Comparison of ENCODE assay signal across 15 cellular contexts in the genomic region with DNA sequence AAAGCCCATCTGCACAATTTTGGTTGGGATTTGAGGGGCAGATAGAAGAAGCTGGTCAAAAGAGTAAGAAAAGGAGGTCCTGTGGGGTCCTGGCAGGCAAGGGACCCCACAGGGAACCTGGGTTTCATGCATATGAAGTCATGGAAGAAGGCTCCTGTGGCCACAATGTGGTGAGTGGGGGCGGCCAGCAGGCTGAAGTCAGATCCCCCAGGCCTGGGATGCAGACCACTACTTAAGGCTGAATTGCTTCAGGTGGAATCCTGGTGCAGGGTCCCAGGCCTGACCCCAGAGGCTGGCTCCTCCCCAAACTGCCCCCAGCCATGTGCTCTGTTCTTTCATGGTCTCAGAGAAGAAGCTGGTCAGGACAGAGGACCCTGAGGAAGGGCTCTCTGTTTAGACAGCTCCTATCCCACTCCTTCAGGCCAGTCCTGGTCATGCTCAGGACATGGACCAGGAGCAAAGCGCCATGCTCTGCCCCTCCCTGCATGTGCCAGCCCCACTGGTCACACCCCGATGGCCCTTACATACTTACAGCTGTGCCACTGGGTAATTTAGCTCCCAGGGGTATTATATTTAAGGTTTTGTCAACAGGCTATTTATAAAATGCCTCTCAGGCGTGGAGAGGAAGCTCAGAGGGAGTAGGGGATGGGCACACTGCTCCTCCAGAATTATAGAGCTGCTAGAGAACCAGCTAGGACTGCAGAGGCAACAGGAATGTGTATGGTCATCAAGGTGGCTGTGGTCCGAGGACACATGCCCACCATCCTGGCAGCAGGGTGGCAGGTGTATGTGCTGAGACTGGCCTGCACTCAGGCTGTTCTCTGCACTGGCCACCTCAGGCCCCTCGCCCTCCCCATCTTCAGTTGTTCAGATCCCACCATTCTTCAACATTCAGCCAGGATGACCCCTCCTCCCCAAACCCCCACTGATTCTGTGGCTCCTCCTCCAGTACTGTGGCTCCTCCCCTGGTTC. TPM values are rescaled to one million over a fixed set of nuclear protein-coding genes. Genes with fewer than 3 reads are reported as not detected.
DNase-seq lines count a peak whose midpoint lies in the region; ATAC-seq and TF ChIP-seq lines count a peak whose summit lies in the region.
"Had no signal": no experiment of that assay in that cellular context is flagged by ENCODE, and none has a peak within 500 bp of the region (broad histone marks: within the 10 kb centered on the region; RNA-seq: fewer than 3 reads in every experiment).

No MANE protein-coding gene starts in this region.

- no peaks in the 10 kb centered on the region for H4K20me1 ChIP-seq in GM23248 (ENCODE audit: insufficient read depth)

- no peaks in the 10 kb centered on the region for H3K9me2 ChIP-seq in GM23248 (ENCODE audit: insufficient read depth)

- DNase-seq in activated CD8-positive, alpha-beta T cell treated with anti-CD3 and anti-CD28 coated beads for 36 hours: no peak
- DNase-seq in activated CD8-positive, alpha-beta T cell treated with anti-CD3 and anti-CD28 coated beads, Interleukin-2, amount 10 ng/mL, durations not matched to agents 7 days and 5 days: no peak
- DNase-seq in GM23248: no peak
- DNase-seq in midbrain (lab: John Stamatoyannopoulos, UW): no peak
- no peak for DNase-seq in NOMO-1 (lab: John Stamatoyannopoulos, UW; ENCODE audit: unreplicated experiment in 2 of 2)
- DNase-seq: activated CD4-positive, CD25-positive, alpha-beta regulatory T cell; endodermal cell; heart left ventricle; Kasumi-1; left ventricle myocardium superior; NCI-H446 treated with DMSO at 0.1 percent for 48 hours; stimulated activated CD8-positive, alpha-beta memory T cell treated with anti-CD3 and anti-CD28 coated beads, Interleukin-4, amount 100 ng/mL, for 48 hours had no signal

- H3K4me1 Mint-ChIP-seq in activated CD8-positive, alpha-beta T cell treated with anti-CD3 and anti-CD28 coated beads for 36 hours (ENCODE audit: low read depth): peaks cover 56% of the 10 kb centered on the region
- H3K4me1 Mint-ChIP-seq in activated CD8-positive, alpha-beta T cell treated with anti-CD3 and anti-CD28 coated beads, Interleukin-2, amount 10 ng/mL, durations not matched to agents 7 days and 5 days (ENCODE audit: low read depth): peaks cover 14% of the 10 kb centered on the region
- peaks cover 11% of the 10 kb centered on the region for H3K4me1 Mint-ChIP-seq in activated T-helper 17 cell treated with anti-CD3 and anti-CD28 coated beads, Interleukin-2, amount 50 U/mL, for 72 hours

- in situ Hi-C loops in GM23248 (cut with MboI): loop anchor here (25.0 kb wide), 1 partner anchor 823 kb away; no protein-coding TSS in a partner anchor

- intact Hi-C loops in activated CD8-positive, alpha-beta T cell treated with anti-CD3 and anti-CD28 coated beads for 36 hours (cut with micrococcal nuclease): loop anchor here (10.0 kb wide), 1 partner anchor 180 kb away; no protein-coding TSS in a partner anchor

- no peak for ATAC-seq in activated CD8-positive, alpha-beta T cell treated with anti-CD3 and anti-CD28 coated beads for 36 hours
- ATAC-seq in activated CD8-positive, alpha-beta T cell treated with anti-CD3 and anti-CD28 coated beads, Interleukin-2, amount 10 ng/mL, durations not matched to agents 7 days and 5 days: no peak
- ATAC-seq in HG03432 (IDR thresholded peaks at IDR 0.05; ENCODE audit: unreplicated experiment) (peak; percentile 43), GM18517 (IDR thresholded peaks at IDR 0.05; ENCODE audit: unreplicated experiment) (no peak)
- ATAC-seq in activated T-helper 17 cell treated with anti-CD3 and anti-CD28 coated beads, Interleukin-2, amount 50 U/mL, for 72 hours (replicated peaks): no peak
- ATAC-seq: left ventricle myocardium superior had no signal

- H3K36me3 Mint-ChIP-seq in activated CD8-positive, alpha-beta T cell treated with anti-CD3 and anti-CD28 coated beads for 36 hours (ENCODE audit: low read depth): no peaks in the 10 kb centered on the region
- no peaks in the 10 kb centered on the region for H3K36me3 Mint-ChIP-seq in activated CD8-positive, alpha-beta T cell treated with anti-CD3 and anti-CD28 coated beads, Interleukin-2, amount 10 ng/mL, durations not matched to agents 7 days and 5 days (ENCODE audit: low read depth)
- H3K36me3 Mint-ChIP-seq in activated T-helper 17 cell treated with anti-CD3 and anti-CD28 coated beads, Interleukin-2, amount 50 U/mL, for 72 hours (ENCODE audit: low read depth): no peaks in the 10 kb centered on the region

- peak overlapping the region; percentile 50 for H3K27ac Mint-ChIP-seq in activated CD8-positive, alpha-beta T cell treated with anti-CD3 and anti-CD28 coated beads for 36 hours
- no peak overlapping the region for H3K27ac Mint-ChIP-seq in activated CD8-positive, alpha-beta T cell treated with anti-CD3 and anti-CD28 coated beads, Interleukin-2, amount 10 ng/mL, durations not matched to agents 7 days and 5 days
- H3K27ac Mint-ChIP-seq in activated T-helper 17 cell treated with anti-CD3 and anti-CD28 coated beads, Interleukin-2, amount 50 U/mL, for 72 hours: peak overlapping the region; percentile 69
- H3K27ac Mint-ChIP-seq: endodermal cell had no signal

- no peak for TF ChIP-seq CTCF in activated CD8-positive, alpha-beta T cell treated with anti-CD3 and anti-CD28 coated beads for 36 hours (IDR thresholded peaks at IDR 0.05)

- H3F3A ChIP-seq in GM23248 (ENCODE audit: insufficient read depth): no peaks in the 10 kb centered on the region

- H3K27ac ChIP-seq in GM23248: no peak overlapping the region
- H3K27ac ChIP-seq: heart left ventricle had no signal

- no peak overlapping the region for H3K4me2 ChIP-seq in GM23248 (ENCODE audit: unreplicated experiment)

- 0 out of 2 replicates have a peak, but pooled peaks cover 2% of the 10 kb centered on the region for H3K4me1 ChIP-seq in GM23248 (ENCODE audit: insufficient read depth)

- no peaks in the 10 kb centered on the region for H3K9me3 ChIP-seq in GM23248 (ENCODE audit: low read depth)
- H3K9me3 ChIP-seq: heart left ventricle had no signal

- CTCF ChIA-PET in activated CD8-positive, alpha-beta T cell treated with anti-CD3 and anti-CD28 coated beads for 36 hours (lab: Charles Lee): no interaction called here
- CTCF ChIA-PET in activated CD8-positive, alpha-beta T cell treated with anti-CD3 and anti-CD28 coated beads, Interleukin-2, amount 10 ng/mL, durations not matched to agents 7 days and 5 days (lab: Charles Lee): no interaction called here

- POLR2A ChIA-PET in activated CD8-positive, alpha-beta T cell treated with anti-CD3 and anti-CD28 coated beads for 36 hours (lab: Charles Lee): interaction anchor here (1.0 kb wide), 1 partner anchor 35 kb away, joined by 3 read pairs; no protein-coding TSS in a partner anchor
- POLR2A ChIA-PET in activated CD8-positive, alpha-beta T cell treated with anti-CD3 and anti-CD28 coated beads, Interleukin-2, amount 10 ng/mL, durations not matched to agents 7 days and 5 days (lab: Charles Lee): no interaction called here

- H3K9me3 Mint-ChIP-seq in activated CD8-positive, alpha-beta T cell treated with anti-CD3 and anti-CD28 coated beads for 36 hours: peaks cover 2% of the 10 kb centered on the region
- H3K9me3 Mint-ChIP-seq in activated CD8-positive, alpha-beta T cell treated with anti-CD3 and anti-CD28 coated beads, Interleukin-2, amount 10 ng/mL, durations not matched to agents 7 days and 5 days (ENCODE audit: insufficient read depth): no peaks in the 10 kb centered on the region
- H3K9me3 Mint-ChIP-seq in activated T-helper 17 cell treated with anti-CD3 and anti-CD28 coated beads, Interleukin-2, amount 50 U/mL, for 72 hours: no peaks in the 10 kb centered on the region

- no peak overlapping the region for H2AFZ ChIP-seq in GM23248

- H3K27me3 ChIP-seq in GM23248 (replicated peaks; ENCODE audit: insufficient read depth): 0 out of 2 replicates have a peak, but pooled peaks cover 10% of the 10 kb centered on the region
- H3K27me3 ChIP-seq: heart left ventricle had no signal

- WGBS in GM23248 (ENCODE audit: low coverage in 1 of 2, low lambda C conversion rate in 2 of 2, missing lambda C conversion rate in 2 of 2), 2 experiments: 50 to 53% methylated on average over 6 of the region's 6 CpGs

- no peaks in the 10 kb centered on the region for H3K36me3 ChIP-seq in GM23248 (ENCODE audit: low read depth)
- H3K36me3 ChIP-seq: heart left ventricle had no signal

- H3K4me3 ChIP-seq in GM23248: no peak overlapping the region
- H3K4me3 ChIP-seq: heart left ventricle had no signal

- no peaks in the 10 kb centered on the region for H3K27me3 Mint-ChIP-seq in activated CD8-positive, alpha-beta T cell treated with anti-CD3 and anti-CD28 coated beads for 36 hours
- H3K27me3 Mint-ChIP-seq in activated CD8-positive, alpha-beta T cell treated with anti-CD3 and anti-CD28 coated beads, Interleukin-2, amount 10 ng/mL, durations not matched to agents 7 days and 5 days (ENCODE audit: low read depth): no peaks in the 10 kb centered on the region
- H3K27me3 Mint-ChIP-seq in activated T-helper 17 cell treated with anti-CD3 and anti-CD28 coated beads, Interleukin-2, amount 50 U/mL, for 72 hours: no peaks in the 10 kb centered on the region

- no peak overlapping the region for H3K9ac ChIP-seq in GM23248

- no peak overlapping the region for H3K4me3 Mint-ChIP-seq in activated CD8-positive, alpha-beta T cell treated with anti-CD3 and anti-CD28 coated beads for 36 hours
- H3K4me3 Mint-ChIP-seq in activated CD8-positive, alpha-beta T cell treated with anti-CD3 and anti-CD28 coated beads, Interleukin-2, amount 10 ng/mL, durations not matched to agents 7 days and 5 days: no peak overlapping the region
- H3K4me3 Mint-ChIP-seq in activated T-helper 17 cell treated with anti-CD3 and anti-CD28 coated beads, Interleukin-2, amount 50 U/mL, for 72 hours: no peak overlapping the region
- H3K4me3 Mint-ChIP-seq: endodermal cell had no signal

- no peaks in the 10 kb centered on the region for H3K79me2 ChIP-seq in GM23248 (ENCODE audit: insufficient read depth)

RNA-seq across cellular contexts. Expression of a gene that starts 33.3 kb away (rescaled TPM):
- 10 to 100 TPM; 27.4 to 30.8 TPM for total RNA-seq in activated CD8-positive, alpha-beta T cell treated with anti-CD3 and anti-CD28 coated beads for 36 hours
- total RNA-seq in activated CD8-positive, alpha-beta T cell treated with anti-CD3 and anti-CD28 coated beads, Interleukin-2, amount 10 ng/mL, durations not matched to agents 7 days and 5 days: 10 to 100 TPM; 19.2 to 21.3 TPM
- total RNA-seq in activated T-helper 17 cell treated with anti-CD3 and anti-CD28 coated beads, Interleukin-2, amount 50 U/mL, for 72 hours: 10 to 100 TPM; 17.9 to 36.8 TPM
- total RNA-seq in GM23248 (2014; rRNA removed; shearing (Covaris generic)): 126 and 128 TPM in 2 replicates
- 121 and 122 TPM in 2 replicates for polyA plus RNA-seq in GM23248 (2016; fragmentation: Nextera tagmentation; extraction: Ambion mirVana)
